ENCODE assay signal across 11 cellular contexts in the genomic region with DNA sequence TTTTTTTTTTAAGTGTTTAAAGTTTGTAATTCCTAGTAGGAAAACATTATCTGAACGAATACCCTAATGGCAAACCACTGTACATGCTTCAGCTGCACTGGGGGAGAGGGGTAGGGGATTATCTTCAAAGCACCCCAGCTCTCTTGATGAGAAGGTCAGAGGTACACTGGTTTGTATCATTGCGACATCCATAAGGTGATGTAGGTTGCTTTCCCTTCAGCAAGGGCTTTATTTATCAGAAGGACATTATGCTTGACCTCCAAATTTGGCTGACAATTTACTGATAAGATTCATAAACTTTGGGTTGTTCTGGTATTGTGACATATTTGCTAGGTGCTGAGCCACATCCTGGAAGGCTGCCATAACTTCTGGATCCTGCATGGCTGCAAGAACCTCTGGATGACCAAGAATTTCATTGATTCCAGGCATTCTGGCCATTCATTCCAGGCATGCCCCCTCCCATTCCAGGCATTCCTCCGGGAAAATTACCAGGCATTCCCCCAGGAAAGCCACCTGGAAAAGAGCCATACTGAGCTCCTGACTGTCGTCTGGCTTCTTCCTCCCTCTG. TPM values are rescaled to one million over a fixed set of nuclear protein-coding genes. Genes with fewer than 3 reads are reported as not detected.
A peak's percentile ranks its signal among the peaks of the same experiment; 100 is the strongest.
DNase-seq lines count a peak whose midpoint lies in the region; ATAC-seq, FAIRE-seq and TF ChIP-seq lines count a peak whose summit lies in the region.
"Not testable (repeated sequence)": the region's sequence is repeated elsewhere in the genome, so short reads cannot be mapped to it uniquely, and the experiment has no call there.
"Had no signal": no experiment of that assay in that cellular context is flagged by ENCODE, and none has a peak within 500 bp of the region (broad histone marks: within the 10 kb centered on the region; RNA-seq: fewer than 3 reads in every experiment).

No MANE protein-coding gene starts in this region.

- peaks cover 18% of the 10 kb centered on the region for H3K4me1 ChIP-seq in Caco-2
- not testable (repeated sequence) for H3K4me1 ChIP-seq in IMR-90 (ENCODE audit: control insufficient read depth, insufficient read depth, low read length); mesendoderm (ENCODE audit: control insufficient read depth, low read depth, low read length)
- peaks cover 30% of the 10 kb centered on the region for H3K4me1 ChIP-seq in adipocyte (ENCODE audit: control insufficient read depth, insufficient read depth, low read length)
- H3K4me1 ChIP-seq in H1 (replicated peaks in 1 of 4; ENCODE audit: control insufficient read depth in 3 of 4, insufficient read depth in 4 of 4, low read length in 3 of 4): peaks cover 0 to 14% (median 1%) of the 10 kb centered on the region in 4 experiments; a peak in 2 of 7 replicates

- H3K27me3 Mint-ChIP-seq in Caco-2 (ENCODE audit: insufficient read depth, unreplicated experiment): not testable (repeated sequence)

- H2BK15ac ChIP-seq in IMR-90 (ENCODE audit: low read depth, low read length); H1 (ENCODE audit: low read length); mesendoderm (replicated peaks; ENCODE audit: low read depth): not testable (repeated sequence)

- not testable (repeated sequence) for H3K23me2 ChIP-seq in H1 (ENCODE audit: low read depth, low read length)

- not testable (repeated sequence) for H3K9ac ChIP-seq in IMR-90 (ENCODE audit: low read depth, low read length); adipocyte (ENCODE audit: low read length); H1 (replicated peaks in 1 of 4; ENCODE audit: extremely low read depth in 1 of 4, low read depth in 3 of 4, low read length in 3 of 4); mesendoderm (ENCODE audit: low read length)

- H2BK12ac ChIP-seq in H1 (ENCODE audit: low read depth, low read length): not testable (repeated sequence)

- BruUV-seq in Caco-2 (replicated peaks; lab: Mats Ljungman, UMichigan); IMR-90 (replicated peaks; lab: Mats Ljungman, UMichigan): not testable (repeated sequence)

- H3K4me2 ChIP-seq in IMR-90 (ENCODE audit: low read depth, low read length); H1 (ENCODE audit: insufficient read depth in 1 of 2, low read depth in 2 of 2, low read length in 2 of 2); mesendoderm (ENCODE audit: low read length): not testable (repeated sequence)

- H2AFZ ChIP-seq in IMR-90 (replicated peaks; ENCODE audit: low read length, poor library complexity); H1 (ENCODE audit: low read length): not testable (repeated sequence)

- H3K27ac ChIP-seq in IMR-90 (ENCODE audit: insufficient read depth, low read length); H1 (ENCODE audit: low read depth, low read length); mesendoderm (ENCODE audit: low read depth, low read length): not testable (repeated sequence)

- H3K4me3 Mint-ChIP-seq in Caco-2 (ENCODE audit: unreplicated experiment): peak overlapping the region; percentile 31

- not testable (repeated sequence) for H2BK120ac ChIP-seq in IMR-90 (ENCODE audit: low read depth, low read length); H1 (replicated peaks; ENCODE audit: low read depth, low read length); mesendoderm (ENCODE audit: low read depth, low read length)

- TF ChIP-seq CTCF in Caco-2 (IDR thresholded peaks at IDR 0.05; ENCODE audit: insufficient read depth in 1 of 2, low read depth in 1 of 2, low read length in 1 of 2, severe bottlenecking in 1 of 2, unreplicated experiment in 1 of 2); IMR-90 (conservative IDR thresholded peaks at IDR 0.05; ENCODE audit: low read depth, low read length); H1 (IDR thresholded peaks at IDR 0.05; ENCODE audit: control extremely low read depth in 1 of 3, insufficient read depth in 1 of 3, low read depth in 1 of 3, low read length in 3 of 3); foreskin fibroblast (IDR thresholded peaks at IDR 0.05; ENCODE audit: low read depth, low read length): not testable (repeated sequence)

- not testable (repeated sequence) for H3K4me1 Mint-ChIP-seq in Caco-2 (ENCODE audit: low read depth, unreplicated experiment)

- not testable (repeated sequence) for H4K91ac ChIP-seq in IMR-90 (ENCODE audit: insufficient read depth, low read depth, low read length); H1 (replicated peaks; ENCODE audit: insufficient read length, low read length)

- not testable (repeated sequence) for H2AK9ac ChIP-seq in IMR-90 (replicated peaks; ENCODE audit: low read depth, low read length, poor library complexity)

- H4K8ac ChIP-seq in IMR-90 (ENCODE audit: low read depth in 2 of 2, low read length in 2 of 2); H1 (ENCODE audit: extremely low read depth, insufficient read depth, low read length); mesendoderm (ENCODE audit: low read depth, low read length): not testable (repeated sequence)

- H2BK20ac ChIP-seq in IMR-90 (ENCODE audit: low read depth, low read length); H1 (ENCODE audit: low read length): not testable (repeated sequence)

- not testable (repeated sequence) for TF ChIP-seq RAD21 in IMR-90 (IDR thresholded peaks at IDR 0.05; ENCODE audit: low read length); H1 (IDR thresholded peaks at IDR 0.05 in 1 of 2, conservative IDR thresholded peaks at IDR 0.05 in 1 of 2; ENCODE audit: low read depth in 2 of 2, low read length in 2 of 2)

- not testable (repeated sequence) for H4K5ac ChIP-seq in IMR-90 (ENCODE audit: low read depth, low read length); H1 (ENCODE audit: insufficient read length, low read depth, low read length); mesendoderm (ENCODE audit: low read length)

- not testable (repeated sequence) for H3K9me1 ChIP-seq in IMR-90 (ENCODE audit: insufficient read depth, low read length)

- POLR2A ChIA-PET in Caco-2 (lab: Charles Lee): not testable (repeated sequence)
- POLR2A ChIA-PET in IMR-90 (lab: Charles Lee; ENCODE audit: unreplicated experiment): interaction anchor here (0.7 kb wide), 1 partner anchor 30 kb away, joined by 3 read pairs; no protein-coding TSS in a partner anchor
- POLR2A ChIA-PET in H1 (lab: Charles Lee; ENCODE audit: partially characterized antibody): interaction anchor here (0.6 to 4.7 kb wide), 5 partner anchors 14 to 109 kb away, joined by 3 to 31 read pairs (median 6); partner anchors contain the start of gene SERTAD4

- not testable (repeated sequence) for TF ChIP-seq POLR2A in IMR-90 (IDR thresholded peaks at IDR 0.05; ENCODE audit: low read depth, low read length); H1 (IDR thresholded peaks at IDR 0.05; ENCODE audit: control extremely low read depth in 1 of 2, low read depth in 2 of 2, low read length in 2 of 2)

- H3K79me2 ChIP-seq in H1 (ENCODE audit: control insufficient read depth in 1 of 2, insufficient read depth in 2 of 2, low read length in 2 of 2); mesendoderm (ENCODE audit: control insufficient read depth, insufficient read depth, low read length): not testable (repeated sequence)

- not testable (repeated sequence) for H3K18ac ChIP-seq in IMR-90 (ENCODE audit: low read depth, low read length); H1 (ENCODE audit: extremely low read depth, low read length); mesendoderm (ENCODE audit: low read length)

- not testable (repeated sequence) for H3K36me3 ChIP-seq in Caco-2 (ENCODE audit: control insufficient read depth, insufficient read depth, low read length); IMR-90 (ENCODE audit: control insufficient read depth, insufficient read depth, low read length); adipocyte (ENCODE audit: control insufficient read depth, insufficient read depth, low read length, severe bottlenecking); H1 (ENCODE audit: control insufficient read depth in 2 of 4, insufficient read depth in 4 of 4, low read length in 3 of 4); mesendoderm (ENCODE audit: control insufficient read depth, insufficient read depth, low read length)

- not testable (repeated sequence) for H3K9me3 Mint-ChIP-seq in Caco-2 (ENCODE audit: unreplicated experiment)

- H2AK5ac ChIP-seq in IMR-90 (ENCODE audit: low read depth, low read length); H1 (ENCODE audit: low read depth, low read length); mesendoderm (ENCODE audit: low read length): not testable (repeated sequence)

- FAIRE-seq in H1 (lab: Jason Lieb, UNC): not testable (repeated sequence)

- dilution Hi-C loops in IMR-90 (cut with HindIII; ENCODE audit: low sequenced_read_pairs, unreplicated experiment): not testable (repeated sequence)

- WGBS in IMR-90 (ENCODE audit: extremely low coverage in 2 of 2, insufficient read length in 1 of 2), 2 experiments: no CpG with 5 or more reads among the region's 4 CpGs
- WGBS in H1 (ENCODE audit: extremely low coverage in 1 of 2, insufficient coverage in 1 of 2, insufficient read length in 1 of 2, insufficient replicate concordance in 2 of 2, low coverage in 1 of 2, low lambda C conversion rate in 2 of 2, missing lambda C conversion rate in 1 of 2), 2 experiments: 57% methylated on average over 4 of the region's 4 CpGs; no CpG with 5 or more reads in 1 of the 2 experiments
- WGBS in mesendoderm (ENCODE audit: extremely low coverage, insufficient coverage, low lambda C conversion rate): no CpG with 5 or more reads among the region's 4 CpGs

- H3K27ac Mint-ChIP-seq in Caco-2 (ENCODE audit: unreplicated experiment): not testable (repeated sequence)

- H3K4ac ChIP-seq in IMR-90 (ENCODE audit: low read depth, low read length); H1 (replicated peaks; ENCODE audit: insufficient read length, low read depth, low read length); mesendoderm (ENCODE audit: low read depth, low read length): not testable (repeated sequence)

- in situ Hi-C loops in IMR-90 (cut with MboI; ENCODE audit: low sequenced_read_pairs): not testable (repeated sequence)

- H3K9me3 ChIP-seq in Caco-2; IMR-90 (ENCODE audit: control insufficient read depth, insufficient read depth, low read length); adipocyte (ENCODE audit: control insufficient read depth, low read length); H1 (ENCODE audit: insufficient read depth in 2 of 2, low read depth in 1 of 2, low read length in 1 of 2): not testable (repeated sequence)

- H3K56ac ChIP-seq in IMR-90 (ENCODE audit: extremely low read depth, insufficient read depth, low read length); H1 (replicated peaks; ENCODE audit: insufficient read length, low read depth, low read length); mesendoderm (ENCODE audit: low read length): not testable (repeated sequence)

- ATAC-seq in IMR-90 (ENCODE audit: low read depth): not testable (repeated sequence)

- not testable (repeated sequence) for TF ChIP-seq EP300 in H1 (IDR thresholded peaks at IDR 0.05; ENCODE audit: borderline replicate concordance in 1 of 2, low read depth in 2 of 2, low read length in 2 of 2)

- not testable (repeated sequence) for H3K4me3 ChIP-seq in Caco-2 (ENCODE audit: low read depth, low read length); IMR-90 (ENCODE audit: insufficient read depth, low read depth, low read length); adipocyte (ENCODE audit: low read length); H1 (ENCODE audit: extremely low read depth in 1 of 4, insufficient read depth in 2 of 4, low read depth in 3 of 4, low read length in 4 of 4); foreskin fibroblast (ENCODE audit: low read depth in 1 of 2, low read length in 2 of 2); mesendoderm (ENCODE audit: low read length)

- H3K79me1 ChIP-seq in IMR-90 (ENCODE audit: low read depth in 1 of 2, low read length in 2 of 2); H1 (ENCODE audit: low read depth, low read length); mesendoderm (ENCODE audit: low read length): not testable (repeated sequence)

- not testable (repeated sequence) for H3K36me3 Mint-ChIP-seq in Caco-2 (ENCODE audit: insufficient read depth, unreplicated experiment)

- H3K27me3 ChIP-seq in Caco-2 (replicated peaks; ENCODE audit: control insufficient read depth, insufficient read depth, low read length); IMR-90 (ENCODE audit: control insufficient read depth, insufficient read depth, low read length); adipocyte (replicated peaks; ENCODE audit: control insufficient read depth, insufficient read depth, low read length); H1 (replicated peaks in 1 of 4; ENCODE audit: control insufficient read depth in 3 of 4, extremely low read depth in 1 of 4, insufficient read depth in 3 of 4, low read length in 3 of 4); mesendoderm (ENCODE audit: insufficient read depth, low read length, poor library complexity): not testable (repeated sequence)

- H4K20me1 ChIP-seq in IMR-90 (ENCODE audit: insufficient read depth, low read length); H1 (replicated peaks in 1 of 2; ENCODE audit: control insufficient read depth in 1 of 2, insufficient read depth in 2 of 2, low read length in 2 of 2): not testable (repeated sequence)

- intact Hi-C loops in Caco-2 (cut with micrococcal nuclease; ENCODE audit: unreplicated experiment); IMR-90 (cut with micrococcal nuclease): not testable (repeated sequence)

- not testable (repeated sequence) for H2BK5ac ChIP-seq in IMR-90 (ENCODE audit: low read depth, low read length, poor library complexity, severe bottlenecking); mesendoderm (ENCODE audit: low read length)
- H2BK5ac ChIP-seq in H1 (ENCODE audit: low read depth, low read length): peak overlapping the region; percentile 2; the same call in 1 of the 2 replicates

- CTCF ChIA-PET in Caco-2 (lab: Charles Lee): not testable (repeated sequence)
- CTCF ChIA-PET in IMR-90 (lab: Yijun Ruan, JAX) (interaction anchor here (0.6 to 0.7 kb wide), 2 partner anchors 26 to 47 kb away, joined by 3 read pairs; no protein-coding TSS in a partner anchor), H1 (lab: Charles Lee; ENCODE audit: partially characterized antibody) (interaction anchor here (0.6 to 8.1 kb wide), 22 partner anchors 8 to 1596 kb away, joined by 3 to 74 read pairs (median 4); partner anchors contain the start of gene SERTAD4)

- H3K14ac ChIP-seq in IMR-90 (replicated peaks; ENCODE audit: low read depth, low read length); H1 (ENCODE audit: insufficient read length): not testable (repeated sequence)

- DNase-seq in A172 (ENCODE audit: low spot score) (peak; percentile 94), Caco-2 (peak; percentile 19 to 65), GM04503 (ENCODE audit: low read depth) (peak; percentile 53), IMR-90 (peak; percentile 11), adipocyte (ENCODE audit: low read depth) (peak; percentile 65), foreskin fibroblast (peak; percentile 61 to 80), mesendoderm (peak; percentile 91)
- DNase-seq in H1 (ENCODE audit: low read depth in 1 of 2, low spot score in 2 of 2): not testable (repeated sequence)

- not testable (repeated sequence) for H3K23ac ChIP-seq in IMR-90 (ENCODE audit: low read depth, low read length); H1 (ENCODE audit: insufficient read length); mesendoderm (ENCODE audit: low read length)

RNA-seq across cellular contexts. Expression of gene SERTAD4, which starts 32.9 kb away (rescaled TPM):
- 8.0 and 12.8 TPM in 2 replicates for total RNA-seq in A172 (2014; rRNA removed; shearing (Covaris generic))
- total RNA-seq in Caco-2 (2022) (2.8 and 3.6 TPM in 2 replicates), IMR-90 (2012; rRNA removed) (under 0.01 TPM in 2 replicates)
- polyA plus RNA-seq in IMR-90 (2012; rRNA removed) (0.07 and 0.22 TPM in 2 replicates), H1 (2011; rRNA removed) (0.54 and 0.80 TPM in 2 replicates)
- 0.01 and 0.04 TPM in 2 replicates for polyA plus RNA-seq in IMR-90 (2012; cell fraction: cytosol; rRNA removed)
- polyA plus RNA-seq in IMR-90 (2012; cell fraction: nucleus; rRNA removed; ENCODE audit: low replicate concordance): 0.03 and 0.11 TPM in 2 replicates
- 3.2 and 3.3 TPM in 2 replicates for total RNA-seq in H1 (2021; fragmentation: NEBNext Ultra II Directional; extraction: Animal tissue kit (Norgen Biotek cat#: 25700))
- polyA plus RNA-seq in H1 (2011; cell fraction: cytosol; rRNA removed): 0.63 TPM
- polyA plus RNA-seq in H1 (2011; cell fraction: nucleus; rRNA removed): 1.2 TPM
- 0.92 to 1.7 TPM (median 1.5 TPM) in 4 replicates for polyA plus RNA-seq in H1 (2012, experiment 1 of 2)
- 0.21 TPM for polyA plus RNA-seq in H1 (2012, experiment 2 of 2)
- polyA plus RNA-seq in H1 (2013, experiment 1 of 2): 3.9 TPM
- polyA plus RNA-seq in H1 (2013, experiment 2 of 2): 4.0 TPM
- polyA minus RNA-seq in H1 (2011; rRNA and poly(A)+ RNA removed): 0.85 and 1.2 TPM in 2 replicates
- 0.51 TPM for polyA minus RNA-seq in H1 (2011; cell fraction: cytosol; rRNA and poly(A)+ RNA removed)
- 2.9 TPM for polyA minus RNA-seq in H1 (2011; cell fraction: nucleus; rRNA and poly(A)+ RNA removed)
- polyA plus RNA-seq in mesendoderm (2013, experiment 1 of 2): 24.6 TPM
- polyA plus RNA-seq in mesendoderm (2013, experiment 2 of 2): 23.7 TPM
- total RNA-seq: activated CD4-positive, alpha-beta T cell treated with anti-CD3 and anti-CD28 coated beads, Interleukin-2, amount 10 ng/mL, durations not matched to agents 24 days and 14 days; activated T-helper 2 cell treated with anti-CD3 and anti-CD28 coated beads, Interferon-gamma antibody, Interleukin-2, Interleukin-4, amounts not matched to agents 10 μg/mL and 5 μg/mL and 100 μg/mL, durations not matched to agents 14 hours and 24 hours and 36 hours had no signal
- polyA plus RNA-seq: immature natural killer cell had no signal
